ENCODE assay signal across 8 cellular contexts in genomic region chr2:121284424-121285076, GRCh38. TPM values are rescaled to one million over a fixed set of nuclear protein-coding genes. Genes with fewer than 3 reads are reported as not detected.
DNase-seq lines count a peak whose midpoint lies in the region; ATAC-seq and TF ChIP-seq lines count a peak whose summit lies in the region.

No MANE protein-coding gene starts in this region.

- TF ChIP-seq CTCF in smooth muscle cell (IDR thresholded peaks at IDR 0.05; ENCODE audit: borderline replicate concordance, insufficient read depth, poor library complexity, severe bottlenecking), result no peak

- DNase-seq in activated T-cell treated with anti-CD3 and anti-CD28 coated beads, Interleukin-2, amount 50 U/mL, for 24 hours, result peak; percentile 32
- DNase-seq in activated T-cell treated with anti-CD3 and anti-CD28 coated beads, Interleukin-2, amount 50 U/mL, for 1 hour, result no peak
- DNase-seq in T-cell, result no peak
- no peak for DNase-seq in iPS DF 6.9 (ENCODE audit: low read depth, low spot score)
- DNase-seq in smooth muscle cell (lab: John Stamatoyannopoulos, UW; ENCODE audit: unreplicated experiment), result no peak
- no peak for DNase-seq in kidney glomerular epithelial cell (lab: John Stamatoyannopoulos, UW)
- no peak for DNase-seq in putamen (ENCODE audit: low spot score)

- WGBS in iPS DF 6.9 (ENCODE audit: insufficient coverage, insufficient read length), result no CpG with 5 or more reads among the region's 68 CpGs
- 2% methylated on average over 35 of the region's 68 CpGs for WGBS in smooth muscle cell (ENCODE audit: low lambda C conversion rate)

- H2AFZ ChIP-seq in smooth muscle cell (ENCODE audit: low read depth), result no peak overlapping the region

- no peaks in the 10 kb centered on the region for H4K20me1 ChIP-seq in smooth muscle cell (ENCODE audit: low read depth)

- H3K4me3 ChIP-seq in iPS DF 6.9 (ENCODE audit: low read length) (peak overlapping the region; percentile 35; the same call in 1 of the 2 replicates), smooth muscle cell (peak overlapping the region; percentile 48)

- H3K4me2 ChIP-seq in smooth muscle cell, result peak overlapping the region; percentile 87

- peaks cover 59% of the 10 kb centered on the region for H3K27me3 Mint-ChIP-seq in activated T-cell treated with anti-CD3 and anti-CD28 coated beads, Interleukin-2, amount 50 U/mL, for 24 hours
- peaks cover 36 to 52% of the 10 kb centered on the region in 2 donors for H3K27me3 Mint-ChIP-seq in T-cell

- no peaks in the 10 kb centered on the region for H3K9me3 Mint-ChIP-seq in activated T-cell treated with anti-CD3 and anti-CD28 coated beads, Interleukin-2, amount 50 U/mL, for 24 hours
- H3K9me3 Mint-ChIP-seq in T-cell, result no peaks in the 10 kb centered on the region

- POLR2A ChIA-PET in T-cell (lab: Charles Lee), result no interaction called here

- H3K79me2 ChIP-seq in smooth muscle cell (ENCODE audit: low read depth), result no peaks in the 10 kb centered on the region

- no peak overlapping the region for H3K27ac Mint-ChIP-seq in activated T-cell treated with anti-CD3 and anti-CD28 coated beads, Interleukin-2, amount 50 U/mL, for 24 hours
- H3K27ac Mint-ChIP-seq in T-cell, result no peak overlapping the region

- no peaks in the 10 kb centered on the region for H3K36me3 Mint-ChIP-seq in activated T-cell treated with anti-CD3 and anti-CD28 coated beads, Interleukin-2, amount 50 U/mL, for 24 hours (ENCODE audit: low read depth)
- no peaks in the 10 kb centered on the region for H3K36me3 Mint-ChIP-seq in T-cell

- H3K36me3 ChIP-seq in iPS DF 6.9 (ENCODE audit: control insufficient read depth, insufficient read depth, low read length) (no peaks in the 10 kb centered on the region), smooth muscle cell (ENCODE audit: low read depth) (no peaks in the 10 kb centered on the region)

- no peak overlapping the region for H3K9ac ChIP-seq in smooth muscle cell (ENCODE audit: low read depth)

- ATAC-seq in T-cell (replicated peaks in 1 of 4) (peak in 3 of 4 experiments; percentile 12 to 25 (median 25)), GM21528 (IDR thresholded peaks at IDR 0.05; ENCODE audit: low FRiP score, unreplicated experiment) (no peak)

- peak overlapping the region; percentile 51 for H3K4me3 Mint-ChIP-seq in activated T-cell treated with anti-CD3 and anti-CD28 coated beads, Interleukin-2, amount 50 U/mL, for 24 hours
- H3K4me3 Mint-ChIP-seq in T-cell, result peak overlapping the region; percentile 43 to 74 (median 58)

- H3K9me3 ChIP-seq in iPS DF 6.9 (ENCODE audit: control insufficient read depth, insufficient read depth, low read length), result no peaks in the 10 kb centered on the region
- H3K9me3 ChIP-seq in smooth muscle cell (replicated peaks; ENCODE audit: low read depth), result no peaks in the 10 kb centered on the region

- H3K4me1 ChIP-seq in iPS DF 6.9 (ENCODE audit: control insufficient read depth, insufficient read depth, low read length), result no peaks in the 10 kb centered on the region; the same call in 1 of the 2 replicates
- H3K4me1 ChIP-seq in smooth muscle cell (ENCODE audit: low read depth), result peaks cover 5% of the 10 kb centered on the region

- H3F3A ChIP-seq in smooth muscle cell (ENCODE audit: low read depth), result no peaks in the 10 kb centered on the region

- H3K4me1 Mint-ChIP-seq in activated T-cell treated with anti-CD3 and anti-CD28 coated beads, Interleukin-2, amount 50 U/mL, for 24 hours (ENCODE audit: low read depth), result peaks cover 8% of the 10 kb centered on the region
- peaks cover 0 to 10% (median 9%) of the 10 kb centered on the region in 3 donors for H3K4me1 Mint-ChIP-seq in T-cell

- H3K27me3 ChIP-seq in iPS DF 6.9 (ENCODE audit: control insufficient read depth, insufficient read depth, low read length) (peaks cover 9% of the 10 kb centered on the region), smooth muscle cell (ENCODE audit: low read depth) (peaks cover 65% of the 10 kb centered on the region)

- CTCF ChIA-PET in T-cell (lab: Charles Lee), result no interaction called here

- H3K27ac ChIP-seq in iPS DF 6.9 (ENCODE audit: low read length), result no peak overlapping the region
- no peak overlapping the region for H3K27ac ChIP-seq in smooth muscle cell (ENCODE audit: low read depth)

RNA-seq across cellular contexts. Expression of gene TFCP2L1, which starts 0.5 kb away (rescaled TPM):
- total RNA-seq in T-cell, result 1 to 10 TPM in 1 of 5 donors, under 1 TPM in 4; 0.18 to 1.0 (median 0.70) TPM
- total RNA-seq in smooth muscle cell, result 0.09 and 0.13 TPM in 2 replicates
- polyA plus RNA-seq in smooth muscle cell, result not detected in 2 replicates
